Comparison of ENCODE assay signal across 1 cellular context in genomic region chr4:12242354-12242753, GRCh38.
TF ChIP-seq lines count a peak whose summit lies in the region.

No MANE protein-coding gene starts in this region.

TF ChIP-seq in GM23338, 12 proteins besides CTCF, POLR2A, EP300 and RAD21 (continued from another document):
- TF ChIP-seq ZNF462 (CRISPR knock-in tag; IDR thresholded peaks at IDR 0.05): no peak
- no peak for TF ChIP-seq ETS1 (IDR thresholded peaks at IDR 0.05)
